ENCODE assay signal across 8 cellular contexts in the genomic region with DNA sequence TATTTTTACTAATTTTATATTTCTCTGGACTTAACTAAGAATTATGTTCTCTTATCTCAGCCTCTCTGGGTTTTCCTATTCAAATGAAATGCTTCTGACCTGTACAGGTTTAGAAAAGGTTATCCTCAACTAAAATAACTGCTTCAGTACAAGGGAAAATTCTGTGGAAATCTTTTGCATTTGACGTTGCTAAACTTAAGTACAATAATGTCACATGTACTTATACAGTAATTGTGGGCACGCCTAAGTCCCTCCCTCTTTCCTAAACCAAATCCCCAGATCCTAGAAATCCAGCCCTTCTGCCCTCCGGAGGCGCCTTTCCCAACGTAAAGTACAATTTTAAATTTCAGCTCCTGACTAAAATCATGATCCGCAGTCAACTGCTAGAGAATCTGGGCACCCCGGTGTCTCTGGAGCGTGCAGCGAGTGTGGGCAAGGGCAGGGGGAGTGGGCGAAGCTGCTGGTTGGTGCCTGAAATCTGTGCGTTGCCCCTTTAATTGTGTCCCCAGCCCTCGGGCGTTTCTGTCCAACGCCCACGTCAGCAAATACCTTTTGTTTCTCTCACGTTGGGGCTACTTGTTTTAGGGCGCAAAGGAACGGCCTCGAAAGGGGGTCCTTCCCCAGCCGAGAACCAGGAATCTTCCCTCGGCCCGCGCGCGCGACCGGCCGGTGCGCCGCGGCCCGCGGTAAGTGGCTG. TPM values are rescaled to one million over a fixed set of nuclear protein-coding genes. Genes with fewer than 3 reads are reported as not detected.
DNase-seq lines count a peak whose midpoint lies in the region; ATAC-seq and TF ChIP-seq lines count a peak whose summit lies in the region.

A gene (plus strand): TSS at position 541 of the 697 bp plus-strand sequence. CDS start 53,505 bp downstream, outside the sequence.

- in situ Hi-C loops in T47D (cut with HindIII; ENCODE audit: low pct_unique_long_range_greater_than_20kb, low sequenced_read_pairs) = no loop called here

- H3K27ac ChIP-seq in RWPE1 (peak within 1 kb of the TSS; percentile 91), iPS-18a (ENCODE audit: low read length) (no peak within 1 kb of the TSS)

- H3K4me1 Mint-ChIP-seq in Calu3 (ENCODE audit: low read depth, unreplicated experiment) = peaks cover 16% of the 10 kb centered on the region

- H3K4me3 Mint-ChIP-seq in Calu3 (ENCODE audit: low read depth, unreplicated experiment) = peak within 1 kb of the TSS; percentile 88

- peaks cover 27% of the 10 kb centered on the region for H3K27me3 Mint-ChIP-seq in Calu3 (ENCODE audit: unreplicated experiment)

- no peaks in the 10 kb centered on the region for H3K36me3 ChIP-seq in iPS-18a (ENCODE audit: control insufficient read depth, low read depth, low read length)

- H3K27me3 ChIP-seq in iPS-18a (ENCODE audit: control insufficient read depth, insufficient read depth, low read length) = peaks cover 17% of the 10 kb centered on the region

- H3K9me3 ChIP-seq in iPS-18a (ENCODE audit: control insufficient read depth, low read depth, low read length) = no peaks in the 10 kb centered on the region

- intact Hi-C loops in Calu3 (cut with micrococcal nuclease; ENCODE audit: unreplicated experiment) (no loop called here), sciatic nerve (cut with DNase I) (no loop called here)

- CTCF ChIA-PET in Calu3 (lab: Charles Lee) (interaction anchor here (0.6 kb wide), 2 partner anchors 18 to 30 kb away, joined by 5 read pairs; no protein-coding TSS in a partner anchor), RWPE1 (lab: Yijun Ruan, JAX) (no interaction called here)

- H3K36me3 Mint-ChIP-seq in Calu3 (ENCODE audit: insufficient read depth, unreplicated experiment) = peaks cover 12% of the 10 kb centered on the region

- no peaks in the 10 kb centered on the region for H3K9me3 Mint-ChIP-seq in Calu3 (ENCODE audit: low read depth, unreplicated experiment)

- peak within 1 kb of the TSS; percentile 91 for H3K4me3 ChIP-seq in iPS-18a (ENCODE audit: low read length)

- peak; percentile 73 for ATAC-seq in sciatic nerve

- H3K4me1 ChIP-seq in iPS-18a (ENCODE audit: control insufficient read depth, low read depth, low read length) = peaks cover 6% of the 10 kb centered on the region

- no peak for TF ChIP-seq CTCF in Calu3 (IDR thresholded peaks at IDR 0.05; ENCODE audit: unreplicated experiment)
- no peak; the same call in 1 of the 2 replicates for TF ChIP-seq CTCF in RWPE1 (conservative IDR thresholded peaks at IDR 0.05; ENCODE audit: low read depth)

- peak within 1 kb of the TSS; percentile 89 for H3K27ac Mint-ChIP-seq in Calu3 (ENCODE audit: unreplicated experiment)

- DNase-seq in Calu3 (peak; percentile 55), HuH-7.5 (ENCODE audit: low spot score) (peak; percentile 58), RWPE1 (ENCODE audit: low spot score) (peak; percentile 69), T47D (ENCODE audit: low read depth in 1 of 2, low spot score in 1 of 2) (peak; percentile 59 to 73), sciatic nerve (ENCODE audit: low spot score) (peak; percentile 58), GOT3 (lab: John Stamatoyannopoulos, UW) (no peak)
- no peak for DNase-seq in effector CD4-positive, alpha-beta T cell

- BruUV-seq in Calu3 (replicated peaks; lab: Mats Ljungman, UMichigan) = no TSS peak

- peak within 1 kb of the TSS; percentile 78 for H3K9ac ChIP-seq in iPS-18a (ENCODE audit: low read length)

- POLR2A ChIA-PET in RWPE1 (lab: Yijun Ruan, JAX; ENCODE audit: low non-redundant PET) = interaction anchor here (0.5 to 0.6 kb wide), 2 partner anchors 18 to 36 kb away, joined by 3 to 4 read pairs; no protein-coding TSS in a partner anchor

RNA-seq across cellular contexts. Expression of the gene that starts here (rescaled TPM):
- 4.3 and 4.7 TPM in 2 replicates for total RNA-seq in Calu3 (2022)
- total RNA-seq in sciatic nerve = 8.9 TPM

Comparison
In these comparisons a context has a peak if more than half of its experiments do, and no peak if none do; other contexts are left out.
1. DNase-seq: peak in Calu3 (single experiment), HuH-7.5 (single experiment), RWPE1 (single experiment), T47D (2 of 2) and sciatic nerve (single experiment); none in effector CD4-positive, alpha-beta T cell (single experiment) and GOT3 (single experiment).